Comparison of ENCODE assay signal across 9 cellular contexts in genomic region chr17:39208893-39209292, GRCh38. TPM values are rescaled to one million over a fixed set of nuclear protein-coding genes. Genes with fewer than 3 reads are reported as not detected.
DNase-seq lines count a peak whose midpoint lies in the region; ATAC-seq and TF ChIP-seq lines count a peak whose summit lies in the region.
"Had no signal": no experiment of that assay in that cellular context is flagged by ENCODE, and none has a peak within 500 bp of the region (broad histone marks: within the 10 kb centered on the region; RNA-seq: fewer than 3 reads in every experiment).

No MANE protein-coding gene starts in this region.

- H3K36me3 ChIP-seq in osteoblast (ENCODE audit: insufficient read depth, low read length) = peaks cover 12% of the 10 kb centered on the region

- H3K9me3 ChIP-seq in osteoblast (ENCODE audit: low read depth, low read length) = no peaks in the 10 kb centered on the region

- CTCF ChIA-PET in activated CD4-positive, alpha-beta T cell treated with anti-CD3 and anti-CD28 coated beads, Interleukin-2, amount 10 ng/mL, durations not matched to agents 7 days and 5 days (lab: Charles Lee) = interaction anchor here (0.5 to 5.3 kb wide), 8 partner anchors 9 to 226 kb away, joined by 3 to 28 read pairs (median 4); partner anchors contain the start of genes RPL19 and STAC2
- CTCF ChIA-PET in activated B cell treated with CpG ODN at 0.5 μM for 24 hours (lab: Charles Lee) = interaction anchor here (0.9 to 7.4 kb wide), 3 partner anchors 28 to 44 kb away, joined by 3 to 177 read pairs (median 151); no protein-coding TSS in a partner anchor

- POLR2A ChIA-PET in activated CD4-positive, alpha-beta T cell treated with anti-CD3 and anti-CD28 coated beads, Interleukin-2, amount 10 ng/mL, durations not matched to agents 7 days and 5 days (lab: Charles Lee) = no interaction called here
- POLR2A ChIA-PET in activated B cell treated with CpG ODN at 0.5 μM for 24 hours (lab: Charles Lee) = interaction anchor here (0.6 to 3.7 kb wide), 7 partner anchors 9 to 252 kb away, joined by 3 to 57 read pairs (median 5); partner anchors contain the start of genes FBXL20 and RPL19

- TF ChIP-seq CTCF in activated B cell treated with CpG ODN at 0.5 μM for 24 hours (IDR thresholded peaks at IDR 0.05) = no peak
- TF ChIP-seq CTCF in osteoblast (IDR thresholded peaks at IDR 0.05; ENCODE audit: extremely low read depth, low read depth, low read length) = no peak

- H3K4me1 Mint-ChIP-seq in activated CD4-positive, alpha-beta T cell treated with anti-CD3 and anti-CD28 coated beads, Interleukin-2, amount 10 ng/mL, durations not matched to agents 24 days and 14 days = peaks cover 22% of the 10 kb centered on the region
- H3K4me1 Mint-ChIP-seq in activated CD4-positive, alpha-beta T cell treated with anti-CD3 and anti-CD28 coated beads, Interleukin-2, amount 10 ng/mL, durations not matched to agents 7 days and 5 days = peaks cover 27% of the 10 kb centered on the region
- peaks cover 39% of the 10 kb centered on the region for H3K4me1 Mint-ChIP-seq in activated B cell treated with CpG ODN at 0.5 μM for 24 hours

- H3K36me3 Mint-ChIP-seq in activated CD4-positive, alpha-beta T cell treated with anti-CD3 and anti-CD28 coated beads, Interleukin-2, amount 10 ng/mL, durations not matched to agents 24 days and 14 days (ENCODE audit: low read depth) = peaks cover 12% of the 10 kb centered on the region
- peaks cover 14% of the 10 kb centered on the region for H3K36me3 Mint-ChIP-seq in activated CD4-positive, alpha-beta T cell treated with anti-CD3 and anti-CD28 coated beads, Interleukin-2, amount 10 ng/mL, durations not matched to agents 7 days and 5 days (ENCODE audit: low read depth)
- peaks cover 17% of the 10 kb centered on the region for H3K36me3 Mint-ChIP-seq in activated B cell treated with CpG ODN at 0.5 μM for 24 hours (ENCODE audit: low read depth)

- peak overlapping the region; percentile 35 for H3K4me3 Mint-ChIP-seq in activated CD4-positive, alpha-beta T cell treated with anti-CD3 and anti-CD28 coated beads, Interleukin-2, amount 10 ng/mL, durations not matched to agents 24 days and 14 days
- no peak overlapping the region for H3K4me3 Mint-ChIP-seq in activated CD4-positive, alpha-beta T cell treated with anti-CD3 and anti-CD28 coated beads, Interleukin-2, amount 10 ng/mL, durations not matched to agents 7 days and 5 days
- peak overlapping the region; percentile 61 for H3K4me3 Mint-ChIP-seq in activated B cell treated with CpG ODN at 0.5 μM for 24 hours

- peak overlapping the region; percentile 63 for H3K27ac ChIP-seq in osteoblast (ENCODE audit: low read depth, low read length)

- no peak for DNase-seq in activated CD4-positive, alpha-beta T cell treated with anti-CD3 and anti-CD28 coated beads, Interleukin-2, amount 10 ng/mL, durations not matched to agents 24 days and 14 days
- DNase-seq in activated CD4-positive, alpha-beta T cell treated with anti-CD3 and anti-CD28 coated beads, Interleukin-2, amount 10 ng/mL, durations not matched to agents 7 days and 5 days = no peak
- DNase-seq in HT-29 (ENCODE audit: low spot score) = peak; percentile 35
- DNase-seq in activated B cell treated with CpG ODN at 0.5 μM for 24 hours = peak; percentile 53
- no peak for DNase-seq in osteoblast (ENCODE audit: insufficient read length, low spot score, missing footprints)
- DNase-seq in pons (ENCODE audit: low spot score) = no peak
- no peak for DNase-seq in mucosa of gallbladder (ENCODE audit: low spot score)
- DNase-seq in foreskin melanocyte = no peak

- no peaks in the 10 kb centered on the region for H3K27me3 ChIP-seq in osteoblast (ENCODE audit: insufficient read depth, low read length)

- ATAC-seq in activated B cell treated with CpG ODN at 0.5 μM for 24 hours (ENCODE audit: low read depth) = peak; percentile 74

- H3K27ac Mint-ChIP-seq in activated CD4-positive, alpha-beta T cell treated with anti-CD3 and anti-CD28 coated beads, Interleukin-2, amount 10 ng/mL, durations not matched to agents 24 days and 14 days = no peak overlapping the region
- H3K27ac Mint-ChIP-seq in activated CD4-positive, alpha-beta T cell treated with anti-CD3 and anti-CD28 coated beads, Interleukin-2, amount 10 ng/mL, durations not matched to agents 7 days and 5 days = no peak overlapping the region
- peak overlapping the region; percentile 50 for H3K27ac Mint-ChIP-seq in activated B cell treated with CpG ODN at 0.5 μM for 24 hours

- peaks cover 13% of the 10 kb centered on the region for H3K27me3 Mint-ChIP-seq in activated CD4-positive, alpha-beta T cell treated with anti-CD3 and anti-CD28 coated beads, Interleukin-2, amount 10 ng/mL, durations not matched to agents 24 days and 14 days
- peaks cover 9% of the 10 kb centered on the region for H3K27me3 Mint-ChIP-seq in activated CD4-positive, alpha-beta T cell treated with anti-CD3 and anti-CD28 coated beads, Interleukin-2, amount 10 ng/mL, durations not matched to agents 7 days and 5 days
- H3K27me3 Mint-ChIP-seq in activated B cell treated with CpG ODN at 0.5 μM for 24 hours = peaks cover 10% of the 10 kb centered on the region

- H3K4me1 ChIP-seq in osteoblast (ENCODE audit: insufficient read depth, low read length) = peaks cover 23% of the 10 kb centered on the region

- H3K4me2 ChIP-seq in osteoblast (ENCODE audit: insufficient read depth, low read length) = peak overlapping the region; percentile 79

- H2AFZ ChIP-seq in osteoblast (ENCODE audit: low read length) = no peak overlapping the region

- no peaks in the 10 kb centered on the region for H3K79me2 ChIP-seq in osteoblast (ENCODE audit: insufficient read depth, low read length)

- intact Hi-C loops in activated CD4-positive, alpha-beta T cell treated with anti-CD3 and anti-CD28 coated beads, Interleukin-2, amount 10 ng/mL, durations not matched to agents 24 days and 14 days (cut with micrococcal nuclease) = loop anchor here (5.0 to 10.0 kb wide), 2 partner anchors 196 to 253 kb away; partner anchors contain the start of genes CDK12 and FBXL20
- intact Hi-C loops in activated B cell treated with CpG ODN at 0.5 μM for 24 hours (cut with micrococcal nuclease) = loop anchor here (1.0 to 10.0 kb wide), 3 partner anchors 9 to 416 kb away; partner anchors contain the start of genes PPP1R1B, RPL19 and STAC2

- no peaks in the 10 kb centered on the region for H3K9me3 Mint-ChIP-seq in activated CD4-positive, alpha-beta T cell treated with anti-CD3 and anti-CD28 coated beads, Interleukin-2, amount 10 ng/mL, durations not matched to agents 24 days and 14 days
- no peaks in the 10 kb centered on the region for H3K9me3 Mint-ChIP-seq in activated CD4-positive, alpha-beta T cell treated with anti-CD3 and anti-CD28 coated beads, Interleukin-2, amount 10 ng/mL, durations not matched to agents 7 days and 5 days
- no peaks in the 10 kb centered on the region for H3K9me3 Mint-ChIP-seq in activated B cell treated with CpG ODN at 0.5 μM for 24 hours

- peaks cover 6% of the 10 kb centered on the region for H4K20me1 ChIP-seq in osteoblast (ENCODE audit: insufficient read depth, low read length)

- no peak overlapping the region for H3K4me3 ChIP-seq in osteoblast (ENCODE audit: insufficient read depth, low read length)

RNA-seq across cellular contexts. Expression of gene RPL19, which starts 8.8 kb away (rescaled TPM):
- 2,240 and 2,301 TPM in 2 replicates for total RNA-seq in activated CD4-positive, alpha-beta T cell treated with anti-CD3 and anti-CD28 coated beads, Interleukin-2, amount 10 ng/mL, durations not matched to agents 24 days and 14 days
- total RNA-seq in activated CD4-positive, alpha-beta T cell treated with anti-CD3 and anti-CD28 coated beads, Interleukin-2, amount 10 ng/mL, durations not matched to agents 7 days and 5 days = 1,000 to 10,000 TPM; 1,832 to 1,924 TPM
- total RNA-seq in HT-29 (2014; rRNA removed; shearing (Covaris generic)) = 2,436 and 2,711 TPM in 2 replicates
- total RNA-seq in activated B cell treated with CpG ODN at 0.5 μM for 24 hours = 3,324 and 3,891 TPM in 2 replicates
- 1,279 and 1,302 TPM in 2 replicates for total RNA-seq in osteoblast
- total RNA-seq in mucosa of gallbladder = 1,121 TPM

RNA-seq across cellular contexts. Expression of gene CACNB1, which starts 11.4 kb away (rescaled TPM):
- 20.4 and 22.5 TPM in 2 replicates for total RNA-seq in activated CD4-positive, alpha-beta T cell treated with anti-CD3 and anti-CD28 coated beads, Interleukin-2, amount 10 ng/mL, durations not matched to agents 24 days and 14 days
- 10 to 100 TPM; 14.8 to 18.3 TPM for total RNA-seq in activated CD4-positive, alpha-beta T cell treated with anti-CD3 and anti-CD28 coated beads, Interleukin-2, amount 10 ng/mL, durations not matched to agents 7 days and 5 days
- total RNA-seq in HT-29 (2014; rRNA removed; shearing (Covaris generic)) = 3.5 and 6.5 TPM in 2 replicates
- total RNA-seq in activated B cell treated with CpG ODN at 0.5 μM for 24 hours (4.5 and 5.7 TPM in 2 replicates), osteoblast (5.8 and 7.4 TPM in 2 replicates), mucosa of gallbladder (6.4 TPM)

RNA-seq across cellular contexts. Expression of gene STAC2, which starts 16.9 kb away (rescaled TPM):
- total RNA-seq in activated CD4-positive, alpha-beta T cell treated with anti-CD3 and anti-CD28 coated beads, Interleukin-2, amount 10 ng/mL, durations not matched to agents 24 days and 14 days = not detected in 2 replicates
- total RNA-seq in activated CD4-positive, alpha-beta T cell treated with anti-CD3 and anti-CD28 coated beads, Interleukin-2, amount 10 ng/mL, durations not matched to agents 7 days and 5 days = not detected
- total RNA-seq in HT-29 (2014; rRNA removed; shearing (Covaris generic)) = 0.28 TPM in 1 of 2 replicates, not detected in the other
- not detected in 2 replicates for total RNA-seq in activated B cell treated with CpG ODN at 0.5 μM for 24 hours
- total RNA-seq in osteoblast = under 0.01 TPM in 1 of 2 replicates, not detected in the other
- 1.3 TPM for total RNA-seq in mucosa of gallbladder
- total RNA-seq: liver had no signal

RNA-seq across cellular contexts. Expression of gene ARL5C, which starts 42.9 kb away (rescaled TPM):
- total RNA-seq in activated CD4-positive, alpha-beta T cell treated with anti-CD3 and anti-CD28 coated beads, Interleukin-2, amount 10 ng/mL, durations not matched to agents 24 days and 14 days = not detected in 2 replicates
- total RNA-seq in activated CD4-positive, alpha-beta T cell treated with anti-CD3 and anti-CD28 coated beads, Interleukin-2, amount 10 ng/mL, durations not matched to agents 7 days and 5 days = under 1 TPM in 1 of 2 experiments, not detected in 1; 0.15 TPM
- total RNA-seq in HT-29 (2014; rRNA removed; shearing (Covaris generic)) = not detected in 2 replicates
- not detected in 2 replicates for total RNA-seq in activated B cell treated with CpG ODN at 0.5 μM for 24 hours
- not detected in 2 replicates for total RNA-seq in osteoblast
- not detected for total RNA-seq in mucosa of gallbladder
- total RNA-seq: liver had no signal

RNA-seq across cellular contexts. Expression of gene PLXDC1, which starts 57.5 kb away (rescaled TPM):
- total RNA-seq in activated CD4-positive, alpha-beta T cell treated with anti-CD3 and anti-CD28 coated beads, Interleukin-2, amount 10 ng/mL, durations not matched to agents 24 days and 14 days = 0.16 and 0.43 TPM in 2 replicates
- total RNA-seq in activated CD4-positive, alpha-beta T cell treated with anti-CD3 and anti-CD28 coated beads, Interleukin-2, amount 10 ng/mL, durations not matched to agents 7 days and 5 days = 1 to 10 TPM; 6.0 to 6.3 TPM
- total RNA-seq in HT-29 (2014; rRNA removed; shearing (Covaris generic)) = not detected in 2 replicates
- total RNA-seq in activated B cell treated with CpG ODN at 0.5 μM for 24 hours = not detected in 2 replicates
- 2.9 and 3.8 TPM in 2 replicates for total RNA-seq in osteoblast
- 21.2 TPM for total RNA-seq in mucosa of gallbladder

Comparison
In these comparisons a context has a peak if more than half of its experiments do, and no peak if none do; other contexts are left out.
1. DNase-seq: peak in HT-29 (single experiment) and activated B cell treated with CpG ODN at 0.5 μM for 24 hours (single experiment); none in activated CD4-positive, alpha-beta T cell treated with anti-CD3 and anti-CD28 coated beads, Interleukin-2, amount 10 ng/mL, durations not matched to agents 24 days and 14 days (single experiment), activated CD4-positive, alpha-beta T cell treated with anti-CD3 and anti-CD28 coated beads, Interleukin-2, amount 10 ng/mL, durations not matched to agents 7 days and 5 days (single experiment), osteoblast (single experiment), pons (single experiment), mucosa of gallbladder (single experiment) and foreskin melanocyte (single experiment).